Comparison of ENCODE assay signal across 17 cellular contexts in the genomic region with DNA sequence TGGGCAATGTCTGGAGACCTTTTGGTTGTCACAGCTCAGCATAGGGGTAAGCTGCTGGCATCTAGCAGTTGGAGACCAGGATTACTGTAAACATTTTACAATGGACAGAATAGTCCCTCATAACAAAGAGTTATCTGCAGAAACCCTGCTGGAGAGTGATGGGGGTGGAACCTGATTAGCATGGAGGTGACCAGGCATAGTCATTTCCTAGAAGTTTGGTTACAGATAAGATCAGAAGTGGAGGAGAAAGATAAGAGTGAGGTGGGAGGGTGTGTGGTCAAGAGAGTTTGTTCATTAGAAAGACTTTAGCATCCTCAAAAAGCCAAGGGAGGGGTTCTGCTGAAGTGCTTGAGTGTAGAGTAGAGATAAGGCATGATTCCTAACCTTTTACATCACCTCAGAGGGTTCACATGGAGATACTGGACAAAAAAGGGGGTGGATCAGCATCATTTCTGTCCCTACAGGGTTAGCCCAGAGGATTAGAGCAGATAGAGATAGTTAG.
"Had no signal": no experiment of that assay in that cellular context is flagged by ENCODE, and none has a peak within 500 bp of the region (broad histone marks: within the 10 kb centered on the region; RNA-seq: fewer than 3 reads in every experiment).

No MANE protein-coding gene starts in this region.

- FAIRE-seq: endometrium, TTC549 had no signal

- H3K4me3 ChIP-seq: coronary artery, gastrocnemius medialis, left lung, thyroid gland had no signal

- H3K9me3 ChIP-seq: gastrocnemius medialis, left lung, thyroid gland had no signal

- DNase-seq: activated CD4-positive, alpha-beta memory T cell treated with anti-CD3 and anti-CD28 coated beads, Interleukin-2, amount 10 ng/mL, durations not matched to agents 7 days and 5 days; activated CD4-positive, alpha-beta T cell treated with anti-CD3 and anti-CD28 coated beads for 48 hours; activated CD4-positive, CD25-positive, alpha-beta regulatory T cell; activated naive CD4-positive, alpha-beta T cell treated with Interleukin-2 at 50 U/mL for 16 hours; activated naive CD8-positive, alpha-beta T cell treated with anti-CD3 and anti-CD28 coated beads, Interleukin-2, amount 10 ng/mL, durations not matched to agents 7 days and 5 days; activated T-cell treated with anti-CD3 and anti-CD28 coated beads, Interleukin-2, amount 50 U/mL, for 1 hour; brain microvascular endothelial cell; gastrocnemius medialis; head of caudate nucleus; left lung; occipital lobe; retina; stimulated activated naive CD4-positive, alpha-beta T cell; thyroid gland had no signal

- H3K27me3 ChIP-seq: brain microvascular endothelial cell, gastrocnemius medialis, thyroid gland had no signal

- H3K27ac ChIP-seq: brain microvascular endothelial cell, coronary artery, gastrocnemius medialis, left lung, thyroid gland had no signal

- H3K36me3 ChIP-seq: brain microvascular endothelial cell had no signal
